ENCODE assay signal across 15 cellular contexts in genomic region chr12:1306817-1307216, GRCh38.
A peak's percentile ranks its signal among the peaks of the same experiment; 100 is the strongest.
DNase-seq lines count a peak whose midpoint lies in the region; ATAC-seq and TF ChIP-seq lines count a peak whose summit lies in the region.
"Had no signal": no experiment of that assay in that cellular context is flagged by ENCODE, and none has a peak within 500 bp of the region (broad histone marks: within the 10 kb centered on the region; RNA-seq: fewer than 3 reads in every experiment).

No MANE protein-coding gene starts in this region.

- WGBS in body of pancreas, 2 donors, result 38 to 46% methylated on average over 4 of the region's 4 CpGs

- peaks cover 58% of the 10 kb centered on the region for H3K4me1 ChIP-seq in body of pancreas

- H3K9me3 ChIP-seq in body of pancreas, result no peaks in the 10 kb centered on the region

- intact Hi-C loops in body of pancreas (cut with DNase I), result no loop called here

- DNase-seq in DMS 273 (lab: John Stamatoyannopoulos, UW; ENCODE audit: unreplicated experiment), result peak; percentile 2
- no peak for DNase-seq in DMS 273 treated with DMSO at 0.1 percent for 48 hours (lab: John Stamatoyannopoulos, UW)
- DNase-seq in HL-60 (ENCODE audit: low read depth in 1 of 2, low spot score in 1 of 2), result no peak
- DNase-seq in body of pancreas, result no peak
- DNase-seq in kidney tubule cell (ENCODE audit: low spot score), result peak; percentile 7
- no peak for DNase-seq in DMS79 (lab: John Stamatoyannopoulos, UW)
- no peak for DNase-seq in NCI-H446 (lab: John Stamatoyannopoulos, UW)
- no peak for DNase-seq in effector CD4-positive, alpha-beta T cell
- DNase-seq: Calu3; CD4-positive, alpha-beta T cell; DMS153; DND-41; H7 had no signal

- H3K27ac ChIP-seq in HL-60 (replicated peaks), result peak overlapping the region; percentile 62
- H3K27ac ChIP-seq in body of pancreas, result peak overlapping the region in 3 of 4 donors; percentile 33 to 77 (median 57)
- H3K27ac ChIP-seq: 22Rv1 had no signal

- H3K4me3 ChIP-seq in HL-60 (replicated peaks; ENCODE audit: insufficient read depth, low read length) (no peak overlapping the region), body of pancreas (no peak overlapping the region)
- H3K4me3 ChIP-seq: GM23338 had no signal

- ATAC-seq in body of pancreas, result no peak
- ATAC-seq: GM23338 had no signal

- no peak for TF ChIP-seq CTCF in HL-60 (IDR thresholded peaks at IDR 0.05; ENCODE audit: insufficient read depth, low read length)
- TF ChIP-seq CTCF in body of pancreas (IDR thresholded peaks at IDR 0.05), result no peak

- TF ChIP-seq POLR2A in body of pancreas (IDR thresholded peaks at IDR 0.05), result no peak

- no peaks in the 10 kb centered on the region for H3K36me3 ChIP-seq in body of pancreas (replicated peaks in 1 of 2; ENCODE audit: insufficient read depth in 1 of 2, low read depth in 2 of 2)

- no peaks in the 10 kb centered on the region for H3K27me3 ChIP-seq in HL-60 (ENCODE audit: insufficient read depth, poor library complexity, severe bottlenecking)
- H3K27me3 ChIP-seq in body of pancreas, result no peaks in the 10 kb centered on the region

Comparison
In these comparisons a context has a peak if more than half of its experiments do, and no peak if none do; other contexts are left out.
1. DNase-seq: peak in DMS 273 (single experiment) and kidney tubule cell (single experiment); none in DMS 273 treated with DMSO at 0.1 percent for 48 hours (single experiment), HL-60 (0 of 2), body of pancreas (0 of 4), DMS79 (single experiment), NCI-H446 (0 of 2) and effector CD4-positive, alpha-beta T cell (single experiment).